ENCODE assay signal across 8 cellular contexts in genomic region chr3:70108072-70108471, GRCh38.
DNase-seq lines count a peak whose midpoint lies in the region; ATAC-seq and TF ChIP-seq lines count a peak whose summit lies in the region.

No MANE protein-coding gene starts in this region.

- TF ChIP-seq CTCF in left ventricle myocardium inferior (IDR thresholded peaks at IDR 0.05; ENCODE audit: borderline replicate concordance) (peak; percentile 41), brain microvascular endothelial cell (IDR thresholded peaks at IDR 0.05; ENCODE audit: low read depth, low read length, missing control alignments) (peak; percentile 79), esophagus muscularis mucosa (IDR thresholded peaks at IDR 0.05) (peak in 1 of 3 experiments; percentile 38)

- POLR2A ChIA-PET in T-cell (lab: Charles Lee): no interaction called here

- H3K79me1 ChIP-seq in trophoblast cell (ENCODE audit: low read length): no peaks in the 10 kb centered on the region

- no peak overlapping the region for H3K23ac ChIP-seq in trophoblast cell (ENCODE audit: low read length)

- H4K8ac ChIP-seq in trophoblast cell (ENCODE audit: low read depth, low read length): no peak overlapping the region

- H3K27me3 Mint-ChIP-seq in T-cell: peaks cover 0 to 24% of the 10 kb centered on the region in 2 donors

- H3K4me1 Mint-ChIP-seq in T-cell: no peaks in the 10 kb centered on the region

- H3K27ac ChIP-seq in left ventricle myocardium inferior (replicated peaks) (no peak overlapping the region), brain microvascular endothelial cell (no peak overlapping the region), trophoblast cell (ENCODE audit: low read depth, low read length) (no peak overlapping the region), esophagus muscularis mucosa (replicated peaks in 1 of 4) (no peak overlapping the region)

- intact Hi-C loops in left ventricle myocardium inferior (cut with micrococcal nuclease): no loop called here
- intact Hi-C loops in Right ventricle myocardium inferior (cut with DNase I): no loop called here
- intact Hi-C loops in esophagus muscularis mucosa (cut with DNase I): no loop called here

- no peak for ATAC-seq in Right ventricle myocardium inferior
- ATAC-seq in T-cell (replicated peaks in 1 of 4): no peak

- DNase-seq in left ventricle myocardium inferior (no peak), Right ventricle myocardium inferior (ENCODE audit: missing footprints) (no peak), HK-2 (ENCODE audit: unreplicated experiment) (peak; percentile 18), brain microvascular endothelial cell (peak; percentile 18), trophoblast cell (peak; percentile 25 to 68), esophagus muscularis mucosa (ENCODE audit: extremely low spot score) (no peak), T-cell (no peak), superior temporal gyrus (ENCODE audit: extremely low spot score) (no peak)

- no peak overlapping the region for H2AFZ ChIP-seq in trophoblast cell (ENCODE audit: insufficient read depth, low read length, poor library complexity)

- no peaks in the 10 kb centered on the region for H3K79me2 ChIP-seq in trophoblast cell (ENCODE audit: control insufficient read depth, insufficient read depth, low read length, poor library complexity)

- H3K14ac ChIP-seq in trophoblast cell (ENCODE audit: low read length): no peak overlapping the region

- WGBS in trophoblast cell (ENCODE audit: extremely low coverage, insufficient coverage, insufficient read length): no CpG with 5 or more reads among the region's 6 CpGs
- 84% methylated on average over 6 of the region's 6 CpGs for WGBS in esophagus muscularis mucosa

- H3K27me3 ChIP-seq in left ventricle myocardium inferior (ENCODE audit: low read depth): peaks cover 5% of the 10 kb centered on the region
- H3K27me3 ChIP-seq in brain microvascular endothelial cell (replicated peaks): no peaks in the 10 kb centered on the region
- no peaks in the 10 kb centered on the region for H3K27me3 ChIP-seq in trophoblast cell (ENCODE audit: insufficient read depth, low read length)
- no peaks in the 10 kb centered on the region for H3K27me3 ChIP-seq in esophagus muscularis mucosa

- no peak overlapping the region for H3K4ac ChIP-seq in trophoblast cell (ENCODE audit: low read depth, low read length)

- no peak overlapping the region for H3K4me3 ChIP-seq in left ventricle myocardium inferior
- no peak overlapping the region for H3K4me3 ChIP-seq in brain microvascular endothelial cell (ENCODE audit: low read depth, low read length)
- H3K4me3 ChIP-seq in trophoblast cell (ENCODE audit: low read depth, low read length): no peak overlapping the region
- H3K4me3 ChIP-seq in esophagus muscularis mucosa: no peak overlapping the region

- no peak overlapping the region for H3K4me3 Mint-ChIP-seq in T-cell

- H3K4me2 ChIP-seq in trophoblast cell (ENCODE audit: low read length): no peak overlapping the region

- H3K36me3 ChIP-seq in left ventricle myocardium inferior: no peaks in the 10 kb centered on the region
- H3K36me3 ChIP-seq in brain microvascular endothelial cell (replicated peaks): no peaks in the 10 kb centered on the region
- H3K36me3 ChIP-seq in trophoblast cell (ENCODE audit: control insufficient read depth in 1 of 2, insufficient read depth in 2 of 2, low read length in 2 of 2): no peaks in the 10 kb centered on the region
- H3K36me3 ChIP-seq in esophagus muscularis mucosa: no peaks in the 10 kb centered on the region

- H3K9me3 ChIP-seq in left ventricle myocardium inferior (replicated peaks) (no peaks in the 10 kb centered on the region), trophoblast cell (ENCODE audit: insufficient read depth, low read depth, low read length) (no peaks in the 10 kb centered on the region), esophagus muscularis mucosa (no peaks in the 10 kb centered on the region)

- H2BK120ac ChIP-seq in trophoblast cell (ENCODE audit: insufficient read depth, low read length, poor library complexity): no peak overlapping the region

- H2BK12ac ChIP-seq in trophoblast cell (ENCODE audit: low read length): no peak overlapping the region

- no peak for TF ChIP-seq POLR2A in esophagus muscularis mucosa (IDR thresholded peaks at IDR 0.05; ENCODE audit: low read depth)

- no peak overlapping the region for H4K91ac ChIP-seq in trophoblast cell (ENCODE audit: low read depth, low read length)

- no peak overlapping the region for H2BK5ac ChIP-seq in trophoblast cell (ENCODE audit: low read depth, low read length, poor library complexity)

- CTCF ChIA-PET in T-cell (lab: Charles Lee): no interaction called here

- H2AK5ac ChIP-seq in trophoblast cell (ENCODE audit: low read length): no peak overlapping the region

- H3K9ac ChIP-seq in trophoblast cell (ENCODE audit: low read length): no peak overlapping the region

- no peak for TF ChIP-seq EP300 in esophagus muscularis mucosa (IDR thresholded peaks at IDR 0.05)

- H3K18ac ChIP-seq in trophoblast cell (ENCODE audit: low read length): no peak overlapping the region

- H3K4me1 ChIP-seq in left ventricle myocardium inferior (no peaks in the 10 kb centered on the region), trophoblast cell (ENCODE audit: control insufficient read depth in 1 of 2, insufficient read depth in 2 of 2, low read length in 2 of 2) (no peaks in the 10 kb centered on the region), esophagus muscularis mucosa (no peaks in the 10 kb centered on the region)

- H3K9me3 Mint-ChIP-seq in T-cell: no peaks in the 10 kb centered on the region

- H3K36me3 Mint-ChIP-seq in T-cell: no peaks in the 10 kb centered on the region

- H3K27ac Mint-ChIP-seq in T-cell: no peak overlapping the region

- in situ Hi-C loops in brain microvascular endothelial cell (cut with HindIII; ENCODE audit: low pct_ligation_motif_present, low sequenced_read_pairs): no loop called here

- no peak overlapping the region for H4K12ac ChIP-seq in trophoblast cell (ENCODE audit: low read depth, low read length)

Comparison
In these comparisons a context has a peak if more than half of its experiments do, and no peak if none do; other contexts are left out.
1. DNase-seq: peak in HK-2 (single experiment), brain microvascular endothelial cell (single experiment) and trophoblast cell (2 of 2); none in left ventricle myocardium inferior (single experiment), Right ventricle myocardium inferior (single experiment), esophagus muscularis mucosa (single experiment), T-cell (0 of 34) and superior temporal gyrus (single experiment).